ENCODE assay signal across 14 cellular contexts in genomic region chr2:43058761-43059160, GRCh38.
DNase-seq lines count a peak whose midpoint lies in the region; ATAC-seq and TF ChIP-seq lines count a peak whose summit lies in the region.
"Had no signal": no experiment of that assay in that cellular context is flagged by ENCODE, and none has a peak within 500 bp of the region (broad histone marks: within the 10 kb centered on the region; RNA-seq: fewer than 3 reads in every experiment).

No MANE protein-coding gene starts in this region.

- intact Hi-C loops in dorsolateral prefrontal cortex (cut with DNase I), result no loop called here

- no peaks in the 10 kb centered on the region for H3F3A ChIP-seq in Loucy (ENCODE audit: low read depth)

- H3K4me2 ChIP-seq in Loucy (ENCODE audit: low read depth, low read length, poor library complexity, severe bottlenecking), result peak overlapping the region; percentile 48

- no peaks in the 10 kb centered on the region for H3K79me2 ChIP-seq in Loucy (ENCODE audit: insufficient read depth, low read length)
- H3K79me2 ChIP-seq: parathyroid adenoma had no signal

- H2AFZ ChIP-seq in Loucy (ENCODE audit: low read length), result no peak overlapping the region
- H2AFZ ChIP-seq: parathyroid adenoma had no signal

- peaks cover 35% of the 10 kb centered on the region for H3K4me1 Mint-ChIP-seq in activated T-cell treated with anti-CD3 and anti-CD28 coated beads, Interleukin-2, amount 50 U/mL, for 72 hours (ENCODE audit: low read depth)
- H3K4me1 Mint-ChIP-seq in activated T-cell treated with anti-CD3 and anti-CD28 coated beads, Interleukin-2, amount 50 U/mL, for 4 hours (ENCODE audit: low read depth), result peaks cover 27% of the 10 kb centered on the region
- peaks cover 34% of the 10 kb centered on the region for H3K4me1 Mint-ChIP-seq in progenitor cell of endocrine pancreas (ENCODE audit: low read depth)

- H3K9me2 ChIP-seq in Loucy (replicated peaks; ENCODE audit: low read depth, low read length), result no peaks in the 10 kb centered on the region

- H3K4me3 ChIP-seq in Loucy (ENCODE audit: low read length, poor library complexity, severe bottlenecking) (peak overlapping the region; percentile 24), dorsolateral prefrontal cortex (no peak overlapping the region), H7 (ENCODE audit: insufficient read depth, low read depth, low read length) (no peak overlapping the region)
- H3K4me3 ChIP-seq: MG63 had no signal

- DNase-seq in activated T-cell treated with anti-CD3 and anti-CD28 coated beads, Interleukin-2, amount 50 U/mL, for 72 hours, result no peak
- DNase-seq in activated T-cell treated with anti-CD3 and anti-CD28 coated beads, Interleukin-2, amount 50 U/mL, for 4 hours, result no peak
- DNase-seq in dorsolateral prefrontal cortex (peak in 2 of 10 donors; percentile 3 to 26), progenitor cell of endocrine pancreas (ENCODE audit: low spot score, unreplicated experiment) (no peak), H7 (no peak)
- no peak for DNase-seq in stimulated activated CD4-positive, alpha-beta T cell treated with anti-CD3 and anti-CD28 coated beads, Interleukin-12 subunit alpha, Interleukin-12 subunit beta, amount 100 ng/mL, for 4 hours
- no peak for DNase-seq in stimulated activated CD8-positive, alpha-beta memory T cell treated with anti-CD3 and anti-CD28 coated beads, Interleukin-4, amount 100 ng/mL, for 48 hours
- DNase-seq: GOT3, islet precursor cell, NCI-H2081 treated with DMSO at 0.1 percent for 48 hours had no signal

- no peaks in the 10 kb centered on the region for H3K36me3 ChIP-seq in Loucy (ENCODE audit: insufficient read depth, low read length)
- no peaks in the 10 kb centered on the region for H3K36me3 ChIP-seq in H7 (replicated peaks; ENCODE audit: control insufficient read depth, insufficient read depth, low read length)
- H3K36me3 ChIP-seq: MG63 had no signal

- H3K9me3 Mint-ChIP-seq in activated T-cell treated with anti-CD3 and anti-CD28 coated beads, Interleukin-2, amount 50 U/mL, for 72 hours, result peaks cover 0 to 2% of the 10 kb centered on the region in 2 donors
- no peaks in the 10 kb centered on the region for H3K9me3 Mint-ChIP-seq in activated T-cell treated with anti-CD3 and anti-CD28 coated beads, Interleukin-2, amount 50 U/mL, for 4 hours
- peaks cover 9% of the 10 kb centered on the region for H3K9me3 Mint-ChIP-seq in progenitor cell of endocrine pancreas (ENCODE audit: low read depth)
- H3K9me3 Mint-ChIP-seq: dendritic cell treated with granulocyte-macrophage colony-stimulating factor and Interleukin-4, amounts not matched to agents 40 ng/mL and 50 ng/mL, for 4 days had no signal

- H3K27me3 Mint-ChIP-seq in activated T-cell treated with anti-CD3 and anti-CD28 coated beads, Interleukin-2, amount 50 U/mL, for 72 hours (ENCODE audit: low read depth), result no peaks in the 10 kb centered on the region
- H3K27me3 Mint-ChIP-seq in activated T-cell treated with anti-CD3 and anti-CD28 coated beads, Interleukin-2, amount 50 U/mL, for 4 hours (ENCODE audit: low read depth), result no peaks in the 10 kb centered on the region
- H3K27me3 Mint-ChIP-seq in progenitor cell of endocrine pancreas, result peaks cover 4% of the 10 kb centered on the region

- no peaks in the 10 kb centered on the region for H3K9me3 ChIP-seq in Loucy (ENCODE audit: insufficient read depth, low read depth, low read length)

- peak overlapping the region; percentile 13 for H3K9ac ChIP-seq in Loucy (ENCODE audit: low read depth, low read length, poor library complexity, severe bottlenecking)
- H3K9ac ChIP-seq: parathyroid adenoma had no signal

- H3K27me3 ChIP-seq in Loucy (ENCODE audit: insufficient read depth, low read length, poor library complexity, severe bottlenecking), result no peaks in the 10 kb centered on the region
- no peaks in the 10 kb centered on the region for H3K27me3 ChIP-seq in dorsolateral prefrontal cortex
- H3K27me3 ChIP-seq in H7 (ENCODE audit: control insufficient read depth, insufficient read depth, low read length), result no peaks in the 10 kb centered on the region
- H3K27me3 ChIP-seq: MG63 had no signal

- H4K20me1 ChIP-seq in Loucy (ENCODE audit: insufficient read depth, low read length, poor library complexity, severe bottlenecking), result no peaks in the 10 kb centered on the region

- H3K36me3 Mint-ChIP-seq in activated T-cell treated with anti-CD3 and anti-CD28 coated beads, Interleukin-2, amount 50 U/mL, for 72 hours (ENCODE audit: insufficient read depth in 2 of 2), result peaks cover 2 to 3% of the 10 kb centered on the region in 2 donors
- H3K36me3 Mint-ChIP-seq in activated T-cell treated with anti-CD3 and anti-CD28 coated beads, Interleukin-2, amount 50 U/mL, for 4 hours (ENCODE audit: insufficient read depth), result no peaks in the 10 kb centered on the region
- peaks cover 4% of the 10 kb centered on the region for H3K36me3 Mint-ChIP-seq in progenitor cell of endocrine pancreas (ENCODE audit: insufficient read depth)

- peaks cover 35% of the 10 kb centered on the region for H3K4me1 ChIP-seq in Loucy (ENCODE audit: insufficient read depth, low read length, poor library complexity, severe bottlenecking)
- H3K4me1 ChIP-seq: parathyroid adenoma had no signal

- ATAC-seq in activated T-cell treated with anti-CD3 and anti-CD28 coated beads, Interleukin-2, amount 50 U/mL, for 72 hours (replicated peaks in 1 of 2), result no peak
- no peak for ATAC-seq in activated T-cell treated with anti-CD3 and anti-CD28 coated beads, Interleukin-2, amount 50 U/mL, for 4 hours

- peak overlapping the region in 51 of 59 donors; percentile 3 to 88 (median 73) for H3K27ac ChIP-seq in dorsolateral prefrontal cortex
- H3K27ac ChIP-seq: parathyroid adenoma had no signal

- H3K27ac Mint-ChIP-seq in activated T-cell treated with anti-CD3 and anti-CD28 coated beads, Interleukin-2, amount 50 U/mL, for 72 hours, result peak overlapping the region; percentile 47
- H3K27ac Mint-ChIP-seq in progenitor cell of endocrine pancreas, result peak overlapping the region; percentile 75

- no peak for TF ChIP-seq CTCF in Loucy (conservative IDR thresholded peaks at IDR 0.05; ENCODE audit: low read length)
- no peak for TF ChIP-seq CTCF in dorsolateral prefrontal cortex (IDR thresholded peaks at IDR 0.05 in 54 of 56, conservative IDR thresholded peaks at IDR 0.05 in 2 of 56; ENCODE audit: low read depth in 1 of 56, partially characterized antibody in 56 of 56)
- TF ChIP-seq CTCF in progenitor cell of endocrine pancreas (IDR thresholded peaks at IDR 0.05; ENCODE audit: unreplicated experiment), result no peak

- H3K4me3 Mint-ChIP-seq in activated T-cell treated with anti-CD3 and anti-CD28 coated beads, Interleukin-2, amount 50 U/mL, for 72 hours, result peak overlapping the region; percentile 51 to 58
- no peak overlapping the region for H3K4me3 Mint-ChIP-seq in activated T-cell treated with anti-CD3 and anti-CD28 coated beads, Interleukin-2, amount 50 U/mL, for 4 hours
- no peak overlapping the region for H3K4me3 Mint-ChIP-seq in progenitor cell of endocrine pancreas (ENCODE audit: low read depth)
- H3K4me3 Mint-ChIP-seq: dendritic cell treated with granulocyte-macrophage colony-stimulating factor and Interleukin-4, amounts not matched to agents 40 ng/mL and 50 ng/mL, for 4 days had no signal

Comparison
In these comparisons a context has a peak if more than half of its experiments do, and no peak if none do; other contexts are left out.
1. H3K4me3 Mint-ChIP-seq: peak in activated T-cell treated with anti-CD3 and anti-CD28 coated beads, Interleukin-2, amount 50 U/mL, for 72 hours (2 of 2); none in activated T-cell treated with anti-CD3 and anti-CD28 coated beads, Interleukin-2, amount 50 U/mL, for 4 hours (single experiment) and progenitor cell of endocrine pancreas (single experiment).